ENCODE assay signal across 27 cellular contexts in genomic region chr18:31624892-31625640, GRCh38. TPM values are rescaled to one million over a fixed set of nuclear protein-coding genes. Genes with fewer than 3 reads are reported as not detected.
DNase-seq lines count a peak whose midpoint lies in the region; ATAC-seq, FAIRE-seq and TF ChIP-seq lines count a peak whose summit lies in the region.
"Had no signal": no experiment of that assay in that cellular context is flagged by ENCODE, and none has a peak within 500 bp of the region (broad histone marks: within the 10 kb centered on the region; RNA-seq: fewer than 3 reads in every experiment).

No MANE protein-coding gene starts in this region.

- H3K4me2 ChIP-seq in K562 (ENCODE audit: insufficient read depth, low read length) = no peak overlapping the region

- TF ChIP-seq CTCF in natural killer cell (IDR thresholded peaks at IDR 0.05) (no peak), K562 (IDR thresholded peaks at IDR 0.05 in 2 of 3, conservative IDR thresholded peaks at IDR 0.05 in 1 of 3; ENCODE audit: insufficient read depth in 2 of 3, low read depth in 1 of 3, low read length in 3 of 3) (no peak), lower lobe of right lung (IDR thresholded peaks at IDR 0.05) (no peak)

- H3K27ac ChIP-seq in K562 (ENCODE audit: extremely low read depth, low read depth, low read length) = no peak overlapping the region
- H3K27ac ChIP-seq in lower lobe of right lung = no peak overlapping the region
- H3K27ac ChIP-seq: SJSA1 had no signal

- H3K27me3 ChIP-seq in K562 (ENCODE audit: control insufficient read depth in 2 of 2, insufficient read depth in 2 of 2, low read length in 2 of 2) = 0 out of 5 replicates have a peak, but pooled peaks cover 0 to 3% of the 10 kb centered on the region in 2 experiments
- no peaks in the 10 kb centered on the region for H3K27me3 ChIP-seq in lower lobe of right lung (ENCODE audit: low read depth)
- H3K27me3 ChIP-seq: SJSA1 had no signal

- no peaks in the 10 kb centered on the region for H4K20me1 ChIP-seq in K562 (replicated peaks; ENCODE audit: control insufficient read depth, insufficient read depth, low read length)

- ATAC-seq in natural killer cell = peak; percentile 37 to 44 (median 39)
- ATAC-seq in natural killer cell treated with Interleukin-12 subunit alpha and Interleukin-12 subunit beta and Interleukin-15 and Interleukin-18, amount 100 ng/mL, for 72 hours = no peak
- peak; percentile 88 for ATAC-seq in K562
- ATAC-seq in GM18861 (IDR thresholded peaks at IDR 0.05; ENCODE audit: unreplicated experiment) = no peak
- no peak for ATAC-seq in GM18498 (IDR thresholded peaks at IDR 0.05; ENCODE audit: unreplicated experiment)
- ATAC-seq in HG03457 (IDR thresholded peaks at IDR 0.05; ENCODE audit: unreplicated experiment) = no peak
- ATAC-seq in lower lobe of right lung = no peak
- ATAC-seq: CD8-positive, alpha-beta T cell; Right ventricle myocardium inferior had no signal

- 14% methylated on average over 13 of the region's 13 CpGs for WGBS in K562 (ENCODE audit: insufficient coverage, low coverage, missing lambda C conversion rate)

- no peak overlapping the region for H3K9ac ChIP-seq in K562 (ENCODE audit: insufficient read depth in 1 of 2, low read depth in 2 of 2, low read length in 2 of 2)

- intact Hi-C loops in natural killer cell (cut with micrococcal nuclease) = no loop called here
- intact Hi-C loops in K562 (cut with micrococcal nuclease) = loop anchor here (5.0 kb wide), 1 partner anchor 203 kb away; no protein-coding TSS in a partner anchor
- intact Hi-C loops in lower lobe of right lung (cut with DNase I) = no loop called here

- H3K36me3 Mint-ChIP-seq in natural killer cell = no peaks in the 10 kb centered on the region
- no peaks in the 10 kb centered on the region for H3K36me3 Mint-ChIP-seq in natural killer cell treated with Interleukin-12 subunit alpha and Interleukin-12 subunit beta and Interleukin-15 and Interleukin-18, amount 100 ng/mL, for 72 hours
- H3K36me3 Mint-ChIP-seq: CD8-positive, alpha-beta T cell had no signal

- H3K9me3 ChIP-seq in K562 (replicated peaks; ENCODE audit: control insufficient read depth, insufficient read depth, low read depth, low read length) = no peaks in the 10 kb centered on the region
- no peaks in the 10 kb centered on the region for H3K9me3 ChIP-seq in lower lobe of right lung
- H3K9me3 ChIP-seq: SJSA1 had no signal

- H3K27ac Mint-ChIP-seq in natural killer cell = peak overlapping the region in 1 of 2 donors; percentile 36
- no peak overlapping the region for H3K27ac Mint-ChIP-seq in natural killer cell treated with Interleukin-12 subunit alpha and Interleukin-12 subunit beta and Interleukin-15 and Interleukin-18, amount 100 ng/mL, for 72 hours
- H3K27ac Mint-ChIP-seq: CD8-positive, alpha-beta T cell had no signal

- POLR2A ChIA-PET in K562 (lab: Yijun Ruan, JAX) = interaction anchor here (1.6 kb wide), 1 partner anchor 10 kb away, joined by 3 read pairs; no protein-coding TSS in a partner anchor

- H3K79me2 ChIP-seq in K562 (ENCODE audit: control insufficient read depth, insufficient read depth, low read length) = no peaks in the 10 kb centered on the region

- H3K4me1 Mint-ChIP-seq in natural killer cell = peaks cover 0 to 3% of the 10 kb centered on the region in 2 donors
- peaks cover 4 to 6% of the 10 kb centered on the region in 2 donors for H3K4me1 Mint-ChIP-seq in natural killer cell treated with Interleukin-12 subunit alpha and Interleukin-12 subunit beta and Interleukin-15 and Interleukin-18, amount 100 ng/mL, for 72 hours (ENCODE audit: low read depth in 2 of 2)

- FAIRE-seq in K562 (lab: Jason Lieb, UNC) = no peak

- H3K9me1 ChIP-seq in K562 (ENCODE audit: control insufficient read depth, insufficient read depth, low read length) = no peaks in the 10 kb centered on the region

- H3K36me3 ChIP-seq in K562 (ENCODE audit: control insufficient read depth, insufficient read depth, low read length) (no peaks in the 10 kb centered on the region), lower lobe of right lung (no peaks in the 10 kb centered on the region)
- H3K36me3 ChIP-seq: SJSA1 had no signal

- H3K4me3 Mint-ChIP-seq in natural killer cell = no peak overlapping the region
- H3K4me3 Mint-ChIP-seq in natural killer cell treated with Interleukin-12 subunit alpha and Interleukin-12 subunit beta and Interleukin-15 and Interleukin-18, amount 100 ng/mL, for 72 hours = no peak overlapping the region
- H3K4me3 Mint-ChIP-seq: CD8-positive, alpha-beta T cell had no signal

- H3K27me3 Mint-ChIP-seq in natural killer cell (ENCODE audit: low read depth in 2 of 2) = no peaks in the 10 kb centered on the region
- no peaks in the 10 kb centered on the region for H3K27me3 Mint-ChIP-seq in natural killer cell treated with Interleukin-12 subunit alpha and Interleukin-12 subunit beta and Interleukin-15 and Interleukin-18, amount 100 ng/mL, for 72 hours

- 0 out of 2 replicates have a peak overlapping the region, but pooled peaks have one; percentile 24 for H2AFZ ChIP-seq in K562 (ENCODE audit: low read depth, low read length)

- no peaks in the 10 kb centered on the region for H3K4me1 ChIP-seq in K562 (replicated peaks in 1 of 2; ENCODE audit: control insufficient read depth in 2 of 2, insufficient read depth in 2 of 2, low read length in 2 of 2)
- no peaks in the 10 kb centered on the region for H3K4me1 ChIP-seq in lower lobe of right lung
- H3K4me1 ChIP-seq: SJSA1 had no signal

- TF ChIP-seq RAD21 in K562 (CRISPR knock-in tag; conservative IDR thresholded peaks at IDR 0.05 in 1 of 2, IDR thresholded peaks at IDR 0.05 in 1 of 2) = no peak

- CTCF ChIA-PET in K562 (lab: Yijun Ruan, JAX; ENCODE audit: low intra/inter-chr PET ratio) = no interaction called here

- DNase-seq in natural killer cell (no peak), NCI-H526 (lab: John Stamatoyannopoulos, UW) (peak; percentile 38 to 40), K562 (ENCODE audit: extremely low read depth in 1 of 4, low spot score in 3 of 4) (peak in 2 of 4 experiments; percentile 13 to 52), lower lobe of right lung (no peak)
- no peak for DNase-seq in natural killer cell treated with Interleukin-12 subunit alpha and Interleukin-12 subunit beta and Interleukin-15 and Interleukin-18, amount 100 ng/mL, for 72 hours (ENCODE audit: low spot score)
- DNase-seq: 8988T; AML-193; C1 segment of cervical spinal cord; Calu3; CD8-positive, alpha-beta T cell; H7; KBM-7; NCI-H1048; NCI-H1436; NCI-H1930; NCI-H2227 treated with DMSO at 0.1 percent for 48 hours; NCI-H510A; NCI-H774; NK-92 treated with Interleukin-12 subunit alpha and Interleukin-12 subunit beta, amount 100 ng/mL, for 24 hours had no signal

- in situ Hi-C loops in K562 (cut with MboI) = no loop called here

- TF ChIP-seq POLR2A in K562 (conservative IDR thresholded peaks at IDR 0.05) = no peak

- no peaks in the 10 kb centered on the region for H3K9me3 Mint-ChIP-seq in natural killer cell
- H3K9me3 Mint-ChIP-seq in natural killer cell treated with Interleukin-12 subunit alpha and Interleukin-12 subunit beta and Interleukin-15 and Interleukin-18, amount 100 ng/mL, for 72 hours = no peaks in the 10 kb centered on the region
- H3K9me3 Mint-ChIP-seq: CD8-positive, alpha-beta T cell had no signal

- no peak for TF ChIP-seq EP300 in K562 (IDR thresholded peaks at IDR 0.05; ENCODE audit: low read length)

- no TSS peak for BruUV-seq in K562 (replicated peaks; lab: Mats Ljungman, UMichigan)

- H3K4me3 ChIP-seq in K562 (no peak overlapping the region), lower lobe of right lung (no peak overlapping the region)
- H3K4me3 ChIP-seq: SJSA1 had no signal

RNA-seq across cellular contexts. Expression of gene TTR, which starts 33.4 kb away (rescaled TPM):
- total RNA-seq in natural killer cell (not detected), K562 (2014; rRNA removed) (not detected in 2 replicates), K562 (2014; rRNA removed; fragmentation: Illumina TruSeq; extraction: Trizol) (not detected in 2 replicates), K562 (2015; rRNA removed; fragmentation: Illumina TruSeq; extraction: Trizol) (not detected in 2 replicates), K562 (2021) (0.53 and 0.92 TPM in 2 replicates), lower lobe of right lung (not detected)
- not detected for total RNA-seq in natural killer cell treated with Interleukin-12 subunit alpha and Interleukin-12 subunit beta and Interleukin-15 and Interleukin-18, amount 100 ng/mL, for 72 hours
- total RNA-seq in K562 (2011; cell fraction: chromatin; rRNA removed; ENCODE audit: low replicate concordance) = not detected in 2 replicates
- total RNA-seq in K562 (2011; cell fraction: nucleolus; rRNA removed) = not detected in 2 replicates
- not detected in 2 replicates for total RNA-seq in K562 (2011; cell fraction: nucleoplasm; rRNA removed)
- polyA plus RNA-seq in K562 (2011; rRNA removed) (not detected in 2 replicates), K562 (2014; fragmentation: Illumina TruSeq; extraction: Trizol) (not detected in 2 replicates), K562 (2014; fragmentation: Nextera tagmentation; extraction: Ambion mirVana) (not detected), K562 (2014; rRNA removed) (0.17 TPM in 1 of 2 replicates, not detected in the other)
- polyA plus RNA-seq in K562 (2011; cell fraction: cytosol; rRNA removed) = not detected in 2 replicates
- polyA plus RNA-seq in K562 (2011; cell fraction: nucleus; rRNA removed) = not detected in 2 replicates
- not detected in 2 replicates for polyA plus RNA-seq in K562 (2012)
- not detected in 2 replicates for polyA minus RNA-seq in K562 (2011; rRNA and poly(A)+ RNA removed)
- polyA minus RNA-seq in K562 (2011; cell fraction: cytosol; rRNA and poly(A)+ RNA removed) = not detected in 2 replicates
- polyA minus RNA-seq in K562 (2011; cell fraction: nucleus; rRNA and poly(A)+ RNA removed) = not detected in 2 replicates
- total RNA-seq: CD8-positive, alpha-beta T cell; Daoy; H7; Right ventricle myocardium inferior; SJSA1; T-helper 1 cell treated with Interleukin-12 subunit alpha and Interleukin-12 subunit beta and Interleukin-4 antibody, amounts not matched to agents 30 ng/mL and 1 ng/mL, for 36 hours had no signal
- polyA plus RNA-seq: AG04450 had no signal

RNA-seq across cellular contexts. Expression of gene B4GALT6, which starts 59.3 kb away (rescaled TPM):
- total RNA-seq in natural killer cell = 10 to 100 TPM; 18.6 to 33.0 (median 20.6) TPM
- 10 to 100 TPM in 1 of 2 donors, 1 to 10 TPM in 1; 2.3 to 23.6 TPM for total RNA-seq in natural killer cell treated with Interleukin-12 subunit alpha and Interleukin-12 subunit beta and Interleukin-15 and Interleukin-18, amount 100 ng/mL, for 72 hours
- not detected in 2 replicates for total RNA-seq in K562 (2011; cell fraction: chromatin; rRNA removed; ENCODE audit: low replicate concordance)
- 0.13 TPM in 1 of 2 replicates, not detected in the other for total RNA-seq in K562 (2011; cell fraction: nucleolus; rRNA removed)
- 0.22 TPM in 1 of 2 replicates, not detected in the other for total RNA-seq in K562 (2011; cell fraction: nucleoplasm; rRNA removed)
- total RNA-seq in K562 (2014; rRNA removed) = 0.05 and 0.08 TPM in 2 replicates
- 0.11 and 0.16 TPM in 2 replicates for total RNA-seq in K562 (2014; rRNA removed; fragmentation: Illumina TruSeq; extraction: Trizol)
- total RNA-seq in K562 (2015; rRNA removed; fragmentation: Illumina TruSeq; extraction: Trizol) = 0.04 and 0.07 TPM in 2 replicates
- 0.18 and 0.27 TPM in 2 replicates for total RNA-seq in K562 (2021)
- polyA plus RNA-seq in K562 (2011; rRNA removed) = 0.18 and 0.47 TPM in 2 replicates
- polyA plus RNA-seq in K562 (2011; cell fraction: cytosol; rRNA removed) = 0.18 TPM in 1 of 2 replicates, not detected in the other
- polyA plus RNA-seq in K562 (2011; cell fraction: nucleus; rRNA removed) = 0.07 and 0.76 TPM in 2 replicates
- 0.17 and 0.68 TPM in 2 replicates for polyA plus RNA-seq in K562 (2012)
- polyA plus RNA-seq in K562 (2014; fragmentation: Illumina TruSeq; extraction: Trizol) = 0.07 and 0.18 TPM in 2 replicates
- under 1 TPM; 0.03 to 0.04 TPM for polyA plus RNA-seq in K562 (2014; fragmentation: Nextera tagmentation; extraction: Ambion mirVana)
- 0.08 and 0.09 TPM in 2 replicates for polyA plus RNA-seq in K562 (2014; rRNA removed)
- 0.21 and 0.69 TPM in 2 replicates for polyA minus RNA-seq in K562 (2011; rRNA and poly(A)+ RNA removed)
- not detected in 2 replicates for polyA minus RNA-seq in K562 (2011; cell fraction: cytosol; rRNA and poly(A)+ RNA removed)
- 0.22 TPM in 1 of 2 replicates, not detected in the other for polyA minus RNA-seq in K562 (2011; cell fraction: nucleus; rRNA and poly(A)+ RNA removed)
- total RNA-seq in lower lobe of right lung = 4.6 TPM

Comparison
In these comparisons a context has a peak if more than half of its experiments do, and no peak if none do; other contexts are left out.
1. ATAC-seq: peak in natural killer cell (3 of 3) and K562 (single experiment); none in natural killer cell treated with Interleukin-12 subunit alpha and Interleukin-12 subunit beta and Interleukin-15 and Interleukin-18, amount 100 ng/mL, for 72 hours (0 of 2), GM18861 (single experiment), GM18498 (single experiment), HG03457 (single experiment) and lower lobe of right lung (0 of 2).
2. DNase-seq: peak in NCI-H526 (2 of 2); none in natural killer cell (single experiment), natural killer cell treated with Interleukin-12 subunit alpha and Interleukin-12 subunit beta and Interleukin-15 and Interleukin-18, amount 100 ng/mL, for 72 hours (single experiment) and lower lobe of right lung (single experiment).